ENCODE assay signal across 9 cellular contexts in the genomic region with DNA sequence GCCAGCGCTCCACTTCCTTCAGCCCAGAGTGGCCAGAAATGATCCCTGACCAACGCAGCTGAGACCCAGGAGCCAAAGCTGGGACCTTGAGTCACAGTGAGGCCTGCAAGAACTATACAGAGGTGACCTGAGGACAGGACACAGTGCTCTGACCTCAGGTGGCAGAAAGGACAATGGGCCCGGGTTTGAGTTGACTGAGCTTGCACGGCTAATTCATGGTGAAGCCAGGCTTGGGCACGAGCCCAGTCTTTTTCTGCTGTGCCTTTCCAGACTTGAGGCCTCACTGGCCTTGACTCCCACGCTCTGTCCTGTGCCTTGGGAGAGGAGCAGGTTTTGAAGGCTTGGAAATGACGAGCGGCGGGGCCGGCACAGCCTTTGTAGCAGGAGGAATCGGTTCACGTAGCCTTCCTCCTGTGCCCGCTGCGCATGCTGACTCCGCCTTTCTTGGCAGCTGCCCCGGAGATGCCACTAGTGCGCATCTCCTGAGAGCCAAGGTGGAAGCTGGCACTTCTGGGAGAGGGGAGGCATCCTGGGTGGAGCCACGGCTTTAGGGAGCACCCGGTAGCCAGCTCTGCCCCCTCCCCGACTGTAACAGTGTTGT. TPM values are rescaled to one million over a fixed set of nuclear protein-coding genes. Genes with fewer than 3 reads are reported as not detected.
DNase-seq lines count a peak whose midpoint lies in the region; TF ChIP-seq lines count a peak whose summit lies in the region.
"Had no signal": no experiment of that assay in that cellular context is flagged by ENCODE, and none has a peak within 500 bp of the region (broad histone marks: within the 10 kb centered on the region; RNA-seq: fewer than 3 reads in every experiment).

No MANE protein-coding gene starts in this region.

- H3K36me3 ChIP-seq in kidney epithelial cell (ENCODE audit: control insufficient read depth, insufficient read depth, low read length): no peaks in the 10 kb centered on the region

- TF ChIP-seq CTCF in kidney epithelial cell (IDR thresholded peaks at IDR 0.05; ENCODE audit: insufficient read depth, low read length, poor library complexity, severe bottlenecking): no peak

- no peaks in the 10 kb centered on the region for H3K27me3 ChIP-seq in kidney epithelial cell (ENCODE audit: control insufficient read depth, insufficient read depth, low read length)
- H3K27me3 ChIP-seq: hepatocyte had no signal

- peak; percentile 45 for DNase-seq in NCI-H2107 treated with DMSO at 0.1 percent for 48 hours (lab: John Stamatoyannopoulos, UW; ENCODE audit: unreplicated experiment)
- DNase-seq in cerebellar cortex (ENCODE audit: low spot score): peak; percentile 81
- peak; percentile 12 for DNase-seq in kidney epithelial cell (ENCODE audit: low read depth)
- DNase-seq in superior temporal gyrus (ENCODE audit: extremely low spot score): peak; percentile 65
- DNase-seq in activated naive CD4-positive, alpha-beta T cell (lab: John Stamatoyannopoulos, UW): no peak
- DNase-seq in OCI-M1 (lab: John Stamatoyannopoulos, UW): no peak
- no peak for DNase-seq in NCI-H128 (lab: John Stamatoyannopoulos, UW; ENCODE audit: unreplicated experiment)
- DNase-seq: NCI-H1694 had no signal

- H3K4me3 ChIP-seq in kidney epithelial cell (ENCODE audit: low read depth, low read length): no peak overlapping the region
- H3K4me3 ChIP-seq: hepatocyte had no signal

RNA-seq across cellular contexts. Expression of gene NDEL1, which starts 34.9 kb away (rescaled TPM):
- total RNA-seq in kidney epithelial cell: 39.8 and 43.5 TPM in 2 replicates

Comparison
In these comparisons a context has a peak if more than half of its experiments do, and no peak if none do; other contexts are left out.
1. DNase-seq: peak in NCI-H2107 treated with DMSO at 0.1 percent for 48 hours (single experiment), cerebellar cortex (single experiment), kidney epithelial cell (single experiment) and superior temporal gyrus (single experiment); none in activated naive CD4-positive, alpha-beta T cell (0 of 4), OCI-M1 (single experiment) and NCI-H128 (single experiment).